In genomic region chr6:30723843-30724741, GRCh38 we compare ENCODE assay signal across 1 cellular context.
TF ChIP-seq lines count a peak whose summit lies in the region.

No MANE protein-coding gene starts in this region.

TF ChIP-seq in HEK293, 187 proteins besides CTCF, POLR2A, EP300 and RAD21:
- TF ChIP-seq ZNF645 (tag by site-specific recombination; IDR thresholded peaks at IDR 0.05): 0 out of 2 replicates have a peak, but pooled peaks have one; percentile 25
- TF ChIP-seq HIC1 (tag by site-specific recombination; IDR thresholded peaks at IDR 0.05): 0 out of 2 replicates have a peak, but pooled peaks have one; percentile 1
- peak; percentile 50; the same call in 1 of the 2 replicates for TF ChIP-seq ZNF600 (tag by site-specific recombination; IDR thresholded peaks at IDR 0.05)
- TF ChIP-seq ZNF664 (tag by site-specific recombination; IDR thresholded peaks at IDR 0.05): peak; percentile 64
